ENCODE assay signal across 24 cellular contexts in genomic region chr7:90349305-90349704, GRCh38. TPM values are rescaled to one million over a fixed set of nuclear protein-coding genes. Genes with fewer than 3 reads are reported as not detected.
"Had no signal": no experiment of that assay in that cellular context is flagged by ENCODE, and none has a peak within 500 bp of the region (broad histone marks: within the 10 kb centered on the region; RNA-seq: fewer than 3 reads in every experiment).

No MANE protein-coding gene starts in this region.

- H3K9me3 ChIP-seq: psoas muscle, tibial artery had no signal

- H3K27me3 ChIP-seq: dorsolateral prefrontal cortex, tibial artery had no signal

- ATAC-seq: activated CD8-positive, alpha-beta T cell treated with anti-CD3 and anti-CD28 coated beads, Interleukin-2, amount 10 ng/mL, durations not matched to agents 7 days and 5 days; left colon; psoas muscle; right cardiac atrium; stimulated activated naive CD8-positive, alpha-beta T cell treated with anti-CD3 and anti-CD28 coated beads, Interleukin-15, Interleukin-2, amounts not matched to agents 100 U/mL and 50 U/mL, for 24 hours had no signal

- H3K9me3 Mint-ChIP-seq: activated B cell treated with CpG ODN at 0.5 μM for 24 hours; activated T-cell treated with anti-CD3 and anti-CD28 coated beads, Interleukin-2, amount 50 U/mL, for 24 hours; mesothelial cell of epicardium had no signal

- H3K27me3 Mint-ChIP-seq: activated B cell treated with CpG ODN at 0.5 μM for 24 hours; activated naive CD8-positive, alpha-beta T cell treated with anti-CD3 and anti-CD28 coated beads for 36 hours; activated T-cell treated with anti-CD3 and anti-CD28 coated beads, Interleukin-2, amount 50 U/mL, for 24 hours had no signal

- DNase-seq: activated B cell treated with CpG ODN at 0.5 μM for 24 hours; activated CD4-positive, alpha-beta T cell treated with anti-CD3 and anti-CD28 coated beads for 48 hours; activated CD8-positive, alpha-beta T cell treated with anti-CD3 and anti-CD28 coated beads, Interleukin-2, amount 10 ng/mL, durations not matched to agents 7 days and 5 days; activated gamma-delta T cell; activated naive CD8-positive, alpha-beta T cell treated with anti-CD3 and anti-CD28 coated beads for 36 hours; activated T-cell treated with anti-CD3 and anti-CD28 coated beads, Interleukin-2, amount 50 U/mL, for 24 hours; amygdala; dorsolateral prefrontal cortex; foreskin fibroblast; hippocampal formation; islet precursor cell; left colon; psoas muscle; right cardiac atrium; stimulated activated naive CD8-positive, alpha-beta T cell treated with anti-CD3 and anti-CD28 coated beads, Interleukin-15, Interleukin-2, amounts not matched to agents 100 U/mL and 50 U/mL, for 24 hours; substantia nigra; SW 1271; tibial artery had no signal

- H3K27ac Mint-ChIP-seq: activated B cell treated with CpG ODN at 0.5 μM for 24 hours; activated CD8-positive, alpha-beta T cell treated with anti-CD3 and anti-CD28 coated beads, Interleukin-2, amount 10 ng/mL, durations not matched to agents 7 days and 5 days; activated naive CD8-positive, alpha-beta T cell treated with anti-CD3 and anti-CD28 coated beads for 36 hours; mesothelial cell of epicardium had no signal

- H3K27ac ChIP-seq: dorsolateral prefrontal cortex, epithelial cell of prostate, psoas muscle, skin epidermis, tibial artery had no signal

- H3K4me3 Mint-ChIP-seq: activated B cell treated with CpG ODN at 0.5 μM for 24 hours; activated CD8-positive, alpha-beta T cell treated with anti-CD3 and anti-CD28 coated beads, Interleukin-2, amount 10 ng/mL, durations not matched to agents 7 days and 5 days; mesothelial cell of epicardium had no signal

- H3K4me3 ChIP-seq: dorsolateral prefrontal cortex, lung, psoas muscle, skin epidermis, tibial artery had no signal

RNA-seq across cellular contexts. Expression of gene FAM237B, which starts 28.2 kb away (rescaled TPM):
- total RNA-seq: activated B cell treated with CpG ODN at 0.5 μM for 24 hours; activated CD8-positive, alpha-beta T cell treated with anti-CD3 and anti-CD28 coated beads, Interleukin-2, amount 10 ng/mL, durations not matched to agents 7 days and 5 days; activated naive CD8-positive, alpha-beta T cell treated with anti-CD3 and anti-CD28 coated beads for 36 hours; cardiac septum; dorsolateral prefrontal cortex; left colon; lung; mesothelial cell of epicardium; osteocyte; psoas muscle; right cardiac atrium had no signal
- polyA plus RNA-seq: psoas muscle, right cardiac atrium had no signal
